In genomic region chr12:11973396-11973795, GRCh38 we compare ENCODE assay signal across 14 cellular contexts.
"Had no signal": no experiment of that assay in that cellular context is flagged by ENCODE, and none has a peak within 500 bp of the region (broad histone marks: within the 10 kb centered on the region; RNA-seq: fewer than 3 reads in every experiment).

No MANE protein-coding gene starts in this region.

- DNase-seq: effector memory CD8-positive, alpha-beta T cell; erythroblast; heart left ventricle; hippocampal formation; kidney glomerular epithelial cell; naive thymus-derived CD8-positive, alpha-beta T cell; posterior cingulate gyrus; small intestine; stimulated activated CD4-positive, alpha-beta T cell treated with anti-CD3 and anti-CD28 coated beads, Interleukin-2, amount 100 ng/mL, for 48 hours; testis; transverse colon had no signal

- H3K27ac ChIP-seq: heart left ventricle, right atrium auricular region, testis, transverse colon had no signal

- H3K36me3 ChIP-seq: heart left ventricle, right atrium auricular region, transverse colon had no signal

- FAIRE-seq: frontal cortex, small intestine had no signal

- H3K4me3 Mint-ChIP-seq: effector memory CD8-positive, alpha-beta T cell; naive thymus-derived CD8-positive, alpha-beta T cell; stimulated activated naive CD8-positive, alpha-beta T cell treated with anti-CD3 and anti-CD28 coated beads, Interleukin-15, Interleukin-2, amounts not matched to agents 100 ng/mL and 50 ng/mL, for 24 hours had no signal

- ATAC-seq: effector memory CD8-positive, alpha-beta T cell; heart left ventricle; naive thymus-derived CD8-positive, alpha-beta T cell had no signal

- H3K4me1 ChIP-seq: heart left ventricle, right atrium auricular region, testis, transverse colon had no signal

- H3K4me3 ChIP-seq: heart left ventricle, right atrium auricular region, testis, transverse colon had no signal

- H3K27ac Mint-ChIP-seq: effector memory CD8-positive, alpha-beta T cell; stimulated activated naive CD8-positive, alpha-beta T cell treated with anti-CD3 and anti-CD28 coated beads, Interleukin-15, Interleukin-2, amounts not matched to agents 100 ng/mL and 50 ng/mL, for 24 hours had no signal

- H3K27me3 ChIP-seq: heart left ventricle, right atrium auricular region, testis, transverse colon had no signal

- H3K9me3 ChIP-seq: right atrium auricular region, testis, transverse colon had no signal

- H3K9me3 Mint-ChIP-seq: effector memory CD8-positive, alpha-beta T cell; stimulated activated naive CD8-positive, alpha-beta T cell treated with anti-CD3 and anti-CD28 coated beads, Interleukin-15, Interleukin-2, amounts not matched to agents 100 ng/mL and 50 ng/mL, for 24 hours had no signal
